1 cellular context compared by ENCODE assay signal in genomic region chr20:49292010-49292409, GRCh38.
TF ChIP-seq lines count a peak whose summit lies in the region.

No MANE protein-coding gene starts in this region.

TF ChIP-seq in GM23338, 12 proteins besides CTCF, POLR2A, EP300 and RAD21 (continued from another document):
- TF ChIP-seq ZNF462 (CRISPR knock-in tag; IDR thresholded peaks at IDR 0.05) (no peak), ETS1 (IDR thresholded peaks at IDR 0.05) (no peak), NANOG (IDR thresholded peaks at IDR 0.05; ENCODE audit: borderline replicate concordance) (no peak), REST (IDR thresholded peaks at IDR 0.05; ENCODE audit: unreplicated experiment) (no peak), STAT1 (IDR thresholded peaks at IDR 0.05; ENCODE audit: unreplicated experiment) (no peak), CREB1 (CRISPR knock-in tag; IDR thresholded peaks at IDR 0.05; ENCODE audit: low read depth) (no peak), EZH2 (IDR thresholded peaks at IDR 0.05; ENCODE audit: low read depth, unreplicated experiment) (no peak), POLR2AphosphoS5 (IDR thresholded peaks at IDR 0.05; ENCODE audit: low read depth) (no peak)
